ENCODE assay signal across 1 cellular context in the genomic region with DNA sequence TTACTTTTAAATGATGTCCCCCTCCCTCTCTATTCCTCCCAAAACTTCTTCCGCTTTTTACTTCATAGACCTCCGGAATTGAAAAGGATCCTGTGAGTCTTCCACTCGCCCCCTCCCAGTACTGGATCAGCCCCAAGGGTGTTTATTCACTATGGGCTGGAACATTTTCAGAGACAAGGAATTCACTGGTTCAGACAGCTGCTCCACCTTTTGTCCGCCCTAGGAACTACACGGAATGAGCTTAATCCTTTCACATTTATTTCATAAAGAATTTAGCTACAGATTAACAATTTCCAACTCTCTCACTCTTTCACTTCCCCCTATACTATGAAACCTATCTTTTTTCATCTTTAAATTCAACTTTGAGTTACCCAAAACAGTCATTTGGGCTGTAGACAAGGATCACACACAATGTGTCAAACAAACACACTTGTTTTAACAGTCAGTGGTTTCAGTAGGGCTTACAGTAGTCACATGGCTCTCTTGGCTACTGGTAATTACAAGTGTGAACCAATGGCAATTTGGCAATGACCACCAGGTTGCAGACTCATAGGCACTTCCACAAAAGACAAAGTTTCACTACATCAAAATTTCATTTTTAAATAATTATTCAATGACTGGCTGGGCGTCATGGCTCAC.
A peak's percentile ranks its signal among the peaks of the same experiment; 100 is the strongest.
TF ChIP-seq lines count a peak whose summit lies in the region.

No MANE protein-coding gene starts in this region.

TF ChIP-seq in GM12878, 131 proteins besides CTCF, POLR2A, EP300 and RAD21 (continued from another document):
- peak; percentile 32; the same call in 1 of the 2 replicates for TF ChIP-seq SMC3 (IDR thresholded peaks at IDR 0.05; ENCODE audit: borderline replicate concordance, low read length)
- TF ChIP-seq USF1 (IDR thresholded peaks at IDR 0.05; ENCODE audit: borderline replicate concordance, extremely low read length, insufficient read depth, low read depth, low read length) = no peak
- no peak for TF ChIP-seq SPI1 (IDR thresholded peaks at IDR 0.05; ENCODE audit: borderline replicate concordance, insufficient read depth, low read depth, low read length)
- no peak for TF ChIP-seq NFXL1 (IDR thresholded peaks at IDR 0.05; ENCODE audit: borderline replicate concordance)
- no peak for TF ChIP-seq PRDM15 (CRISPR knock-in tag; IDR thresholded peaks at IDR 0.05)
- peak; percentile 37; the same call in 1 of the 2 replicates for TF ChIP-seq RAD51 (IDR thresholded peaks at IDR 0.05)
- TF ChIP-seq ZBTB33 (IDR thresholded peaks at IDR 0.05) = no peak
